In genomic region chr9:31736581-31737179, GRCh38 we compare ENCODE assay signal across 24 cellular contexts.
"Had no signal": no experiment of that assay in that cellular context is flagged by ENCODE, and none has a peak within 500 bp of the region (broad histone marks: within the 10 kb centered on the region; RNA-seq: fewer than 3 reads in every experiment).

No MANE protein-coding gene starts in this region.

- H3K4me1 Mint-ChIP-seq: memory B cell; stimulated activated effector memory CD8-positive, alpha-beta T cell treated with anti-CD3 and anti-CD28 coated beads, Interleukin-12 subunit alpha, Interleukin-12 subunit beta, amount 100 ng/mL, for 72 hours had no signal

- H3K9me3 ChIP-seq: esophagus squamous epithelium, psoas muscle, sigmoid colon, testis, tibial nerve, upper lobe of left lung had no signal

- H3K4me1 ChIP-seq: esophagus squamous epithelium, psoas muscle, sigmoid colon, testis, tibial nerve, upper lobe of left lung had no signal

- DNase-seq: cortex of kidney; effector memory CD8-positive, alpha-beta T cell; erythroblast; esophagus squamous epithelium; head of caudate nucleus; kidney; psoas muscle; right cardiac atrium; sigmoid colon; stimulated activated CD4-positive, alpha-beta T cell treated with anti-CD3 and anti-CD28 coated beads, Interleukin-2, amount 100 ng/mL, for 24 hours; stimulated activated CD4-positive, alpha-beta T cell treated with anti-CD3 and anti-CD28 coated beads, Interleukin-4, amount 100 ng/mL, for 24 hours; stimulated activated naive CD8-positive, alpha-beta T cell treated with anti-CD3 and anti-CD28 coated beads, Interleukin-15, Interleukin-2, amounts not matched to agents 100 U/mL and 50 U/mL, for 24 hours; substantia nigra; testis; upper lobe of left lung had no signal

- H3K9me3 Mint-ChIP-seq: effector memory CD8-positive, alpha-beta T cell; memory B cell; neural crest cell; stimulated activated effector memory CD8-positive, alpha-beta T cell treated with anti-CD3 and anti-CD28 coated beads, Interleukin-12 subunit alpha, Interleukin-12 subunit beta, amount 100 ng/mL, for 72 hours had no signal

- FAIRE-seq: endometrium, kidney, urothelium cell line had no signal

- H3K4me3 ChIP-seq: esophagus squamous epithelium, lung, psoas muscle, sigmoid colon, testis, tibial nerve, upper lobe of left lung had no signal

- H3K27ac ChIP-seq: esophagus squamous epithelium, psoas muscle, sigmoid colon, testis, tibial nerve, upper lobe of left lung had no signal

- H3K36me3 Mint-ChIP-seq: memory B cell; natural killer cell treated with Interleukin-12 subunit alpha and Interleukin-12 subunit beta and Interleukin-15 and Interleukin-18, amount 100 ng/mL, for 72 hours; stimulated activated effector memory CD8-positive, alpha-beta T cell treated with anti-CD3 and anti-CD28 coated beads, Interleukin-12 subunit alpha, Interleukin-12 subunit beta, amount 100 ng/mL, for 72 hours had no signal

- ATAC-seq: effector memory CD8-positive, alpha-beta T cell; left lobe of liver; natural killer cell treated with Interleukin-12 subunit alpha and Interleukin-12 subunit beta and Interleukin-15 and Interleukin-18, amount 100 ng/mL, for 72 hours; psoas muscle; right cardiac atrium; stimulated activated effector memory CD8-positive, alpha-beta T cell treated with anti-CD3 and anti-CD28 coated beads, Interleukin-12 subunit alpha, Interleukin-12 subunit beta, amount 100 ng/mL, for 72 hours; stimulated activated naive CD8-positive, alpha-beta T cell treated with anti-CD3 and anti-CD28 coated beads, Interleukin-15, Interleukin-2, amounts not matched to agents 100 U/mL and 50 U/mL, for 24 hours had no signal

- H3K36me3 ChIP-seq: esophagus squamous epithelium, sigmoid colon, tibial nerve, upper lobe of left lung had no signal

- H3K27ac Mint-ChIP-seq: effector memory CD8-positive, alpha-beta T cell; memory B cell; natural killer cell treated with Interleukin-12 subunit alpha and Interleukin-12 subunit beta and Interleukin-15 and Interleukin-18, amount 100 ng/mL, for 72 hours; stimulated activated effector memory CD8-positive, alpha-beta T cell treated with anti-CD3 and anti-CD28 coated beads, Interleukin-12 subunit alpha, Interleukin-12 subunit beta, amount 100 ng/mL, for 72 hours had no signal

- H3K27me3 ChIP-seq: esophagus squamous epithelium, sigmoid colon, testis, tibial nerve, upper lobe of left lung had no signal

- H3K4me3 Mint-ChIP-seq: effector memory CD8-positive, alpha-beta T cell; memory B cell; natural killer cell treated with Interleukin-12 subunit alpha and Interleukin-12 subunit beta and Interleukin-15 and Interleukin-18, amount 100 ng/mL, for 72 hours; neural crest cell; stimulated activated effector memory CD8-positive, alpha-beta T cell treated with anti-CD3 and anti-CD28 coated beads, Interleukin-12 subunit alpha, Interleukin-12 subunit beta, amount 100 ng/mL, for 72 hours had no signal

- H3K27me3 Mint-ChIP-seq: effector memory CD8-positive, alpha-beta T cell; memory B cell; natural killer cell treated with Interleukin-12 subunit alpha and Interleukin-12 subunit beta and Interleukin-15 and Interleukin-18, amount 100 ng/mL, for 72 hours had no signal
